15 cellular contexts compared by ENCODE assay signal in genomic region chr3:146152841-146153240, GRCh38. TPM values are rescaled to one million over a fixed set of nuclear protein-coding genes. Genes with fewer than 3 reads are reported as not detected.
DNase-seq lines count a peak whose midpoint lies in the region; TF ChIP-seq lines count a peak whose summit lies in the region.
"Had no signal": no experiment of that assay in that cellular context is flagged by ENCODE, and none has a peak within 500 bp of the region (broad histone marks: within the 10 kb centered on the region; RNA-seq: fewer than 3 reads in every experiment).

No MANE protein-coding gene starts in this region.

- peaks cover 0 to 15% (median 0%) of the 10 kb centered on the region in 6 donors for H3K9me3 Mint-ChIP-seq in immature natural killer cell

- H3K36me3 ChIP-seq in esophagus squamous epithelium (peaks cover 0 to 7% (median 0%) of the 10 kb centered on the region in 3 donors), tibial artery (no peaks in the 10 kb centered on the region), Peyer's patch (no peaks in the 10 kb centered on the region)
- H3K36me3 ChIP-seq: neutrophil, upper lobe of right lung had no signal

- DNase-seq in RPMI7951 (ENCODE audit: low read depth): peak; percentile 61
- DNase-seq in esophagus squamous epithelium (lab: John Stamatoyannopoulos, UW): no peak
- peak; percentile 67 for DNase-seq in myocyte (ENCODE audit: low read depth)
- peak in 1 of 2 donors; percentile 69 for DNase-seq in tibial artery
- no peak for DNase-seq in cerebellum (ENCODE audit: low spot score)
- DNase-seq in immature natural killer cell: no peak
- no peak for DNase-seq in activated gamma-delta T cell (lab: John Stamatoyannopoulos, UW)
- DNase-seq in Peyer's patch: no peak
- DNase-seq: activated CD8-positive, alpha-beta memory T cell treated with anti-CD3 and anti-CD28 coated beads, Interleukin-2, amount 10 ng/mL, durations not matched to agents 7 days and 5 days; activated naive CD4-positive, alpha-beta T cell treated with Interleukin-2 at 50 U/mL for 16 hours; C1 segment of cervical spinal cord; NCI-H1048; upper lobe of right lung had no signal

- 37 to 59% methylated on average over 5 to 6 of the region's 6 CpGs for WGBS in esophagus squamous epithelium, 2 donors

- no peak overlapping the region for H3K27ac Mint-ChIP-seq in immature natural killer cell
- H3K27ac Mint-ChIP-seq: activated CD8-positive, alpha-beta memory T cell treated with anti-CD3 and anti-CD28 coated beads, Interleukin-2, amount 10 ng/mL, durations not matched to agents 7 days and 5 days had no signal

- no peak for TF ChIP-seq CTCF in esophagus squamous epithelium (IDR thresholded peaks at IDR 0.05)
- TF ChIP-seq CTCF in tibial artery (IDR thresholded peaks at IDR 0.05): no peak
- TF ChIP-seq CTCF in Peyer's patch (IDR thresholded peaks at IDR 0.05): no peak

- H3K36me3 Mint-ChIP-seq in immature natural killer cell: no peaks in the 10 kb centered on the region
- H3K36me3 Mint-ChIP-seq: activated CD8-positive, alpha-beta memory T cell treated with anti-CD3 and anti-CD28 coated beads, Interleukin-2, amount 10 ng/mL, durations not matched to agents 7 days and 5 days had no signal

- H3K4me1 ChIP-seq in esophagus squamous epithelium: peaks cover 9 to 51% (median 16%) of the 10 kb centered on the region in 3 donors
- H3K4me1 ChIP-seq in tibial artery: peaks cover 0 to 96% (median 27%) of the 10 kb centered on the region in 4 donors
- peaks cover 0 to 16% (median 0%) of the 10 kb centered on the region in 4 donors for H3K4me1 ChIP-seq in Peyer's patch

- no peaks in the 10 kb centered on the region for H3K27me3 ChIP-seq in esophagus squamous epithelium
- no peaks in the 10 kb centered on the region for H3K27me3 ChIP-seq in tibial artery
- no peaks in the 10 kb centered on the region for H3K27me3 ChIP-seq in Peyer's patch
- H3K27me3 ChIP-seq: upper lobe of right lung had no signal

- intact Hi-C loops in esophagus squamous epithelium (cut with DNase I): no loop called here
- intact Hi-C loops in tibial artery (cut with DNase I; ENCODE audit: low total_unique reads): no loop called here

- TF ChIP-seq POLR2A in esophagus squamous epithelium (IDR thresholded peaks at IDR 0.05) (no peak), Peyer's patch (IDR thresholded peaks at IDR 0.05) (no peak)

- peaks cover 0 to 3% (median 2%) of the 10 kb centered on the region in 3 donors for H3K27me3 Mint-ChIP-seq in immature natural killer cell (ENCODE audit: low read depth in 3 of 3)

- H3K9me3 ChIP-seq in esophagus squamous epithelium (no peaks in the 10 kb centered on the region), tibial artery (no peaks in the 10 kb centered on the region), Peyer's patch (no peaks in the 10 kb centered on the region)
- H3K9me3 ChIP-seq: neutrophil, upper lobe of right lung had no signal

- H3K4me1 Mint-ChIP-seq in immature natural killer cell: no peaks in the 10 kb centered on the region
- H3K4me1 Mint-ChIP-seq: activated CD8-positive, alpha-beta memory T cell treated with anti-CD3 and anti-CD28 coated beads, Interleukin-2, amount 10 ng/mL, durations not matched to agents 7 days and 5 days had no signal

- no peak overlapping the region for H3K4me3 Mint-ChIP-seq in immature natural killer cell
- H3K4me3 Mint-ChIP-seq: activated CD8-positive, alpha-beta memory T cell treated with anti-CD3 and anti-CD28 coated beads, Interleukin-2, amount 10 ng/mL, durations not matched to agents 7 days and 5 days had no signal

- H3K4me3 ChIP-seq in esophagus squamous epithelium (peak overlapping the region in 1 of 4 donors; percentile 26), tibial artery (peak overlapping the region; percentile 17 to 23), Peyer's patch (no peak overlapping the region)
- H3K4me3 ChIP-seq: GM12878, upper lobe of right lung had no signal

- H3K27ac ChIP-seq in esophagus squamous epithelium (peak overlapping the region in 3 of 4 donors; percentile 15 to 62 (median 51)), tibial artery (peak overlapping the region; percentile 70 to 97), Peyer's patch (peak overlapping the region in 2 of 4 donors; percentile 13 to 15)
- H3K27ac ChIP-seq: neutrophil, upper lobe of right lung had no signal

RNA-seq across cellular contexts. Expression of gene PLOD2, which starts 8.1 kb away (rescaled TPM):
- total RNA-seq in RPMI7951 (2014; rRNA removed; shearing (Covaris generic)): 171 and 221 TPM in 2 replicates
- total RNA-seq in esophagus squamous epithelium (10 to 100 TPM; 13.3 to 29.1 (median 23.2) TPM), myocyte (71.0 and 77.1 TPM in 2 replicates), cerebellum (26.2 TPM), Peyer's patch (10 to 100 TPM in 3 of 4 donors, 1 to 10 TPM in 1; 9.9 to 78.8 (median 56.0) TPM)
- 190 TPM for polyA plus RNA-seq in myocyte (2012)
- polyA plus RNA-seq in immature natural killer cell: not detected

Comparison
In these comparisons a context has a peak if more than half of its experiments do, and no peak if none do; other contexts are left out.
1. DNase-seq: peak in RPMI7951 (single experiment) and myocyte (single experiment); none in esophagus squamous epithelium (single experiment), cerebellum (single experiment), immature natural killer cell (0 of 3), activated gamma-delta T cell (single experiment) and Peyer's patch (0 of 3).
2. H3K4me3 ChIP-seq: peak in tibial artery (2 of 2); none in Peyer's patch (0 of 4).